1 cellular context compared by ENCODE assay signal in genomic region chr2:25292408-25292807, GRCh38.
TF ChIP-seq lines count a peak whose summit lies in the region.

No MANE protein-coding gene starts in this region.

TF ChIP-seq in endothelial cell of umbilical vein, 7 proteins besides CTCF, POLR2A, EP300 and RAD21:
- TF ChIP-seq FOS (IDR thresholded peaks at IDR 0.05; ENCODE audit: borderline replicate concordance, insufficient read depth, low read length): no peak
- TF ChIP-seq GATA2 (IDR thresholded peaks at IDR 0.05; ENCODE audit: insufficient read depth, insufficient read length, low read depth, low read length): peak; percentile 46
TF ChIP-seq in endothelial cell of umbilical vein: peak in this region for 1.
